Comparison of ENCODE assay signal across 8 cellular contexts in genomic region chr1:8317647-8318360, GRCh38.
DNase-seq lines count a peak whose midpoint lies in the region; ATAC-seq lines count a peak whose summit lies in the region.

Gene SLC45A1, plus strand, starts transcription at chr1:8318114. Its CDS starts 6,216 bp downstream, at chr1:8324330.

- peak; percentile 59 for ATAC-seq in GM19035 (IDR thresholded peaks at IDR 0.05; ENCODE audit: unreplicated experiment)
- ATAC-seq in HG03469 (IDR thresholded peaks at IDR 0.05; ENCODE audit: unreplicated experiment), result no peak

- DNase-seq in NCI-H2196 (lab: John Stamatoyannopoulos, UW; ENCODE audit: unreplicated experiment) (peak; percentile 64), medulla oblongata (ENCODE audit: extremely low spot score) (peak; percentile 80), amniotic stem cell (lab: John Stamatoyannopoulos, UW) (no peak)
- peak; percentile 91 for DNase-seq in activated CD8-positive, alpha-beta memory T cell treated with anti-CD3 and anti-CD28 coated beads for 24 hours
- peak; percentile 71 for DNase-seq in effector CD4-positive, alpha-beta T cell
- DNase-seq in stimulated activated CD4-positive, alpha-beta T cell treated with anti-CD3 and anti-CD28 coated beads, TNF-alpha, amount 100 ng/mL, for 1 hour (ENCODE audit: low read depth in 3 of 3, low spot score in 1 of 3), result peak; percentile 35 to 77 (median 55)
